1 cellular context compared by ENCODE assay signal in genomic region chr10:24894728-24895127, GRCh38.
TF ChIP-seq lines count a peak whose summit lies in the region.

No MANE protein-coding gene starts in this region.

TF ChIP-seq in HCT116, 20 proteins besides CTCF, POLR2A, EP300 and RAD21 (continued from another document):
- TF ChIP-seq ZBTB33 (IDR thresholded peaks at IDR 0.05; ENCODE audit: extremely low read depth, insufficient replicate concordance, low read length): no peak
- no peak for TF ChIP-seq TCF7L2 (IDR thresholded peaks at IDR 0.05; ENCODE audit: borderline replicate concordance, extremely low read depth, insufficient read depth, insufficient read length)
- no peak for TF ChIP-seq POLR2AphosphoS5 (IDR thresholded peaks at IDR 0.05; ENCODE audit: low read depth, low read length)
- no peak for TF ChIP-seq ZFX (IDR thresholded peaks at IDR 0.05)
- TF ChIP-seq EGR1 (IDR thresholded peaks at IDR 0.05; ENCODE audit: low read depth): no peak
- TF ChIP-seq MAX (IDR thresholded peaks at IDR 0.05): no peak
- no peak for TF ChIP-seq SIN3A (IDR thresholded peaks at IDR 0.05; ENCODE audit: low read depth)
- TF ChIP-seq JUND (IDR thresholded peaks at IDR 0.05): no peak
- TF ChIP-seq YY1 (IDR thresholded peaks at IDR 0.05; ENCODE audit: extremely low read depth, insufficient replicate concordance, low read depth, low read length): no peak
- TF ChIP-seq SRF (IDR thresholded peaks at IDR 0.05; ENCODE audit: low read depth): no peak
- no peak for TF ChIP-seq SP1 (IDR thresholded peaks at IDR 0.05; ENCODE audit: low read depth)
- TF ChIP-seq ATF3 (IDR thresholded peaks at IDR 0.05): no peak
- no peak for TF ChIP-seq EZH2 (IDR thresholded peaks at IDR 0.05)
- TF ChIP-seq CBX3 (IDR thresholded peaks at IDR 0.05; ENCODE audit: low read depth): no peak
- TF ChIP-seq ELF1 (IDR thresholded peaks at IDR 0.05; ENCODE audit: borderline replicate concordance, low read depth): no peak
- no peak for TF ChIP-seq EZH2phosphoT487 (IDR thresholded peaks at IDR 0.05; ENCODE audit: borderline replicate concordance)
- TF ChIP-seq ZNF274 (IDR thresholded peaks at IDR 0.05; ENCODE audit: low read depth, low read length): no peak
- no peak for TF ChIP-seq CEBPB (IDR thresholded peaks at IDR 0.05; ENCODE audit: low read depth)
- no peak for TF ChIP-seq REST (IDR thresholded peaks at IDR 0.05; ENCODE audit: low read depth)
